ENCODE assay signal across 1 cellular context in the genomic region with DNA sequence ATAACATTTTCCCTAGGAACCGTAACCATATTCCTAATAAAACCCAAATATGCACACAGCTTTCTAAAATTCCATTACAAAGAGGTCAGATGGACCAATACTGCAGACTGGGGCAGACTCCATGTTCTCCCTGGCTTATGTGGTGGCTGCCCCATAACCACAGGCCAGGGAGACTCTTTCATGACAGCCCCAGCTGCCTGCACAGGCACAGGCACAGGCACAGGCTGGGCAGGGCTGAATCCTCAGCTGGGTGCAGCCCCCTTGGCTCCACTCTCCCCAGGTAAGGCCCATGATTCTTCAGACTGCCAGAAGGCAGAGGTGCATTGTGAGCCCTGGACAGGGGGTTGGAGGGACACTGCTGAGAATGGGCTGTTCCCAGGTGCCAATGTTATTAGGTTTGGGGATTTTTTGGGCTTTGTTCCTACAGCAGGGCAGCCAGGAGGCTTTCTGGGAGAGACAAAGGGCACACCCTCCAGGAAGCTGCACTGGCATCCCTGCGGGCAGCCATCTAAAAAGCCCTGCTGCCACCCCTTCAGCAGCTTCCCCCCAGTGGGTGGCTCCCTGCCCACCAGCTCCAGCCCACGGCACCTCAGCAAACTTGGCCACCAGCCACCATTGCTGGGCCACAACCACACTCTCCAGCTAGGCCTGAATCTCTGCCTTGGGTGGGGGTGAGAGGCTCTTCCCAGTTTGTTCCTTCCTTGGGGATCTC.
TF ChIP-seq lines count a peak whose summit lies in the region.

No MANE protein-coding gene starts in this region.

TF ChIP-seq in GM23338, 12 proteins besides CTCF, POLR2A, EP300 and RAD21:
- no peak for TF ChIP-seq EZH2phosphoT487 (IDR thresholded peaks at IDR 0.05; ENCODE audit: unreplicated experiment)
- TF ChIP-seq ZNF331 (CRISPR knock-in tag; IDR thresholded peaks at IDR 0.05; ENCODE audit: low read depth) = no peak
- no peak for TF ChIP-seq EZH2 (IDR thresholded peaks at IDR 0.05; ENCODE audit: low read depth, unreplicated experiment)
- no peak for TF ChIP-seq POLR2AphosphoS5 (IDR thresholded peaks at IDR 0.05; ENCODE audit: low read depth)
- TF ChIP-seq CREB1 (CRISPR knock-in tag; IDR thresholded peaks at IDR 0.05; ENCODE audit: low read depth) = no peak
TF ChIP-seq in GM23338: peak in this region for 0.
